8 cellular contexts compared by ENCODE assay signal in the genomic region with DNA sequence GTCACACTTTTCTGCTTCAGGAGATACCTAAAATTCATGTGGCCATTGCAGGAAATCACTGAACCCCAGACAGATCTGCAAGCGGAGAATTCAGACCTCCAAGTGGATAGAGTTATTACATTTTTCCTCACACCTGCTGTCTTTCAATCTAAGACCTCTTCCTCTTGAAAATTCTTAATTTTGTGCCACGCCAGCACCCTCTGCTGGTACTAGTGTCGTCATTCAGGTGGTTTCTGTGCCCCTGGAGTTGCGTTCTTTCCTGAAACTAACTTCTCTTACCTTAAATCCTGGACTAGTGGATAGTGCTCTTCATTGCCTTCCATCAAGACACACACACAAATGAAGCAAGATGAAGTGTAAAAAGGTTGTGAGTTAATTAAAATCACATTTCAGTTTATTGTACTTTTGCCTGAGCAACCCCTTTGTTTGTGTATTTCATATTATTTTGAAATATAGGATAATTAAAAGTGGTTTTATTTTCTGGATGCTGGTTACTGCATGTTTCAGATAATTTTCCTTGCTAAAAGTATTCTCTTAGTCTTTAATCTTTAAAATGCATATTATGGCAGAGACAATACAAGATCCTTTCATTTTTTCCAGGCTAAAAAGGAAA. TPM values are rescaled to one million over a fixed set of nuclear protein-coding genes. Genes with fewer than 3 reads are reported as not detected.
DNase-seq lines count a peak whose midpoint lies in the region; ATAC-seq, FAIRE-seq and TF ChIP-seq lines count a peak whose summit lies in the region.

No MANE protein-coding gene starts in this region.

- H3K4me3 ChIP-seq in HL-60 (replicated peaks; ENCODE audit: insufficient read depth, low read length): no peak overlapping the region
- no peak overlapping the region for H3K4me3 ChIP-seq in astrocyte (ENCODE audit: insufficient read depth, low read depth, low read length)
- no peak overlapping the region for H3K4me3 ChIP-seq in tibial nerve

- peak in 1 of 10 experiments; percentile 34 for DNase-seq in CD4-positive, alpha-beta T cell
- peak in 1 of 2 experiments; percentile 34 for DNase-seq in HL-60 (ENCODE audit: low read depth in 1 of 2, low spot score in 1 of 2)
- DNase-seq in NCI-H82 treated with DMSO at 0.1 percent for 48 hours (lab: John Stamatoyannopoulos, UW; ENCODE audit: unreplicated experiment): peak; percentile 59
- DNase-seq in astrocyte (ENCODE audit: low read depth): no peak
- peak; percentile 18 to 35 for DNase-seq in lung microvascular endothelial cell (ENCODE audit: low read depth in 2 of 2)
- DNase-seq in tibial nerve (ENCODE audit: low spot score in 2 of 2): no peak
- DNase-seq in ureter (ENCODE audit: low spot score): no peak

- peak; percentile 37 for ATAC-seq in CD4-positive, alpha-beta T cell (ENCODE audit: poor library complexity)
- no peak for ATAC-seq in GM21381 (IDR thresholded peaks at IDR 0.05; ENCODE audit: unreplicated experiment)

- no peaks in the 10 kb centered on the region for H3K36me3 Mint-ChIP-seq in CD4-positive, alpha-beta T cell (ENCODE audit: low read depth)
- peaks cover 3% of the 10 kb centered on the region for H3K36me3 Mint-ChIP-seq in astrocyte (ENCODE audit: low read depth, unreplicated experiment)

- no peak overlapping the region for H3K9ac ChIP-seq in astrocyte (ENCODE audit: low read length)

- no peak overlapping the region for H3K4me2 ChIP-seq in astrocyte (ENCODE audit: low read length)

- no peaks in the 10 kb centered on the region for H4K20me1 ChIP-seq in astrocyte (ENCODE audit: insufficient read depth, low read length)

- no peak overlapping the region for H3K27ac ChIP-seq in CD4-positive, alpha-beta T cell (ENCODE audit: low read depth, low read length)
- H3K27ac ChIP-seq in HL-60 (replicated peaks) (no peak overlapping the region), astrocyte (ENCODE audit: low read depth, low read length) (no peak overlapping the region), tibial nerve (no peak overlapping the region)

- H2AFZ ChIP-seq in astrocyte (ENCODE audit: low read depth, low read length): no peak overlapping the region

- no peak for FAIRE-seq in astrocyte (lab: Jason Lieb, UNC)

- H3K4me1 ChIP-seq in astrocyte (ENCODE audit: insufficient read depth, low read length) (peaks cover 13% of the 10 kb centered on the region), tibial nerve (peaks cover 0 to 22% (median 15%) of the 10 kb centered on the region in 4 donors)

- WGBS in tibial nerve, 2 donors: 7 to 10% methylated on average over 4 of the region's 4 CpGs

- peaks cover 20% of the 10 kb centered on the region for H3K4me1 Mint-ChIP-seq in CD4-positive, alpha-beta T cell (ENCODE audit: low read depth)
- peaks cover 2% of the 10 kb centered on the region for H3K4me1 Mint-ChIP-seq in astrocyte (ENCODE audit: low read depth, unreplicated experiment)

- intact Hi-C loops in CD4-positive, alpha-beta T cell (cut with DNase I, micrococcal nuclease): loop anchor here in 1 of 2 experiments (5.0 kb wide), 1 partner anchor 1829 kb away; no protein-coding TSS in a partner anchor

- CTCF ChIA-PET in CD4-positive, alpha-beta T cell (lab: Charles Lee): no interaction called here

- peak; percentile 58 for TF ChIP-seq CTCF in CD4-positive, alpha-beta T cell (IDR thresholded peaks at IDR 0.05)
- TF ChIP-seq CTCF in HL-60 (IDR thresholded peaks at IDR 0.05; ENCODE audit: insufficient read depth, low read length) (peak; percentile 36), astrocyte (IDR thresholded peaks at IDR 0.05; ENCODE audit: insufficient read depth, low read depth, low read length) (peak; percentile 45), tibial nerve (IDR thresholded peaks at IDR 0.05) (peak in 1 of 5 experiments; percentile 6)

- peaks cover 3% of the 10 kb centered on the region for H3K9me3 Mint-ChIP-seq in CD4-positive, alpha-beta T cell
- no peaks in the 10 kb centered on the region for H3K9me3 Mint-ChIP-seq in astrocyte (ENCODE audit: unreplicated experiment)

- H3K36me3 ChIP-seq in astrocyte (ENCODE audit: insufficient read depth, low read length) (no peaks in the 10 kb centered on the region), tibial nerve (no peaks in the 10 kb centered on the region)

- POLR2A ChIA-PET in CD4-positive, alpha-beta T cell (lab: Charles Lee): no interaction called here

- H3K27ac Mint-ChIP-seq in CD4-positive, alpha-beta T cell: no peak overlapping the region
- H3K27ac Mint-ChIP-seq in astrocyte (ENCODE audit: unreplicated experiment): no peak overlapping the region

- no peak for TF ChIP-seq POLR2A in tibial nerve (IDR thresholded peaks at IDR 0.05)

- peak overlapping the region; percentile 49 for H3K4me3 Mint-ChIP-seq in CD4-positive, alpha-beta T cell
- peak overlapping the region; percentile 22 for H3K4me3 Mint-ChIP-seq in astrocyte (ENCODE audit: unreplicated experiment)

- peaks cover 78% of the 10 kb centered on the region for H3K27me3 Mint-ChIP-seq in CD4-positive, alpha-beta T cell
- peaks cover 68% of the 10 kb centered on the region for H3K27me3 Mint-ChIP-seq in astrocyte (ENCODE audit: low read depth, unreplicated experiment)

- TF ChIP-seq EP300 in tibial nerve (IDR thresholded peaks at IDR 0.05): no peak

- no peaks in the 10 kb centered on the region for H3K79me2 ChIP-seq in astrocyte (ENCODE audit: insufficient read depth, low read length)

- H3K27me3 ChIP-seq in CD4-positive, alpha-beta T cell (ENCODE audit: control insufficient read depth, insufficient read depth, low read length): peaks cover 63% of the 10 kb centered on the region
- peaks cover 43% of the 10 kb centered on the region for H3K27me3 ChIP-seq in HL-60 (ENCODE audit: insufficient read depth, poor library complexity, severe bottlenecking)
- H3K27me3 ChIP-seq in astrocyte (ENCODE audit: insufficient read depth, low read length): peaks cover 37% of the 10 kb centered on the region
- H3K27me3 ChIP-seq in tibial nerve: peaks cover 0 to 71% of the 10 kb centered on the region in 2 donors

- H3K9me3 ChIP-seq in CD4-positive, alpha-beta T cell (ENCODE audit: control insufficient read depth, low read length): peaks cover 9% of the 10 kb centered on the region
- no peaks in the 10 kb centered on the region for H3K9me3 ChIP-seq in astrocyte (ENCODE audit: insufficient read depth, low read depth, low read length)
- H3K9me3 ChIP-seq in tibial nerve: no peaks in the 10 kb centered on the region

RNA-seq across cellular contexts. Expression of a gene that starts 1.6 kb away (rescaled TPM):
- total RNA-seq in CD4-positive, alpha-beta T cell: not detected
- 0.82 and 1.0 TPM in 2 replicates for total RNA-seq in astrocyte
- under 0.01 and 0.44 TPM in 2 replicates for total RNA-seq in lung microvascular endothelial cell
- total RNA-seq in tibial nerve: 10 to 100 TPM in 1 of 4 donors, 1 to 10 TPM in 3; 1.5 to 13.1 (median 4.7) TPM
- total RNA-seq in ureter: 0.34 TPM

Comparison
In these comparisons a context has a peak if more than half of its experiments do, and no peak if none do; other contexts are left out.
1. DNase-seq: peak in NCI-H82 treated with DMSO at 0.1 percent for 48 hours (single experiment) and lung microvascular endothelial cell (2 of 2); none in astrocyte (single experiment), tibial nerve (0 of 2) and ureter (single experiment).